ENCODE assay signal across 27 cellular contexts in the genomic region with DNA sequence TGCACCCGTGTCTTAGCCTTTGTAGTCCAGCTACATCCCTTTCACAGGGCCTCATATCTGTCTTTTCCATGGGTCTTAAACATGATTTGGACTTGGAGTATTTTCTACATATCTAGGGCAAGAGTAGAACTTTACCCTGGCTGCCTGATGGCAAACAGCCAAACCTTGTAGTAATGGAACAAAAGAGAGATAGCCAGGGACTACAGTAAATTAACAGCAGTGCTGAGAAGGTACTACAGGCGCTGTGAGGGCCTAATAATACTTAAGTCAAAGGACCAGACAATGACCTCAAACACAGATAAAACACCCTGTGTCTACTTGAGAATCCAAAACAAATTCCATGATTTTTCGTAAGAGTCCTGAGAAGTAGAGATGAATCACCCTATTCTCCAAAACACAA.
"Had no signal": no experiment of that assay in that cellular context is flagged by ENCODE, and none has a peak within 500 bp of the region (broad histone marks: within the 10 kb centered on the region; RNA-seq: fewer than 3 reads in every experiment).

No MANE protein-coding gene starts in this region.

- H3K36me3 ChIP-seq: gastrocnemius medialis, ovary, prostate gland, sigmoid colon, thyroid gland had no signal

- H3K27me3 ChIP-seq: gastrocnemius medialis, ovary, sigmoid colon, thyroid gland had no signal

- FAIRE-seq: colon, endometrium had no signal

- H3K4me2 ChIP-seq: smooth muscle cell had no signal

- H3K9me3 ChIP-seq: gastrocnemius medialis, ovary, prostate gland, sigmoid colon, thyroid gland had no signal

- H3K4me1 ChIP-seq: gastrocnemius medialis, prostate gland, thyroid gland had no signal

- ATAC-seq: activated CD8-positive, alpha-beta T cell treated with anti-CD3 and anti-CD28 coated beads for 36 hours; activated T-cell treated with anti-CD3 and anti-CD28 coated beads, Interleukin-2, amount 50 U/mL, for 4 hours; activated T-helper 17 cell treated with anti-CD3 and anti-CD28 coated beads, Interleukin-2, amount 50 U/mL, for 72 hours; gastrocnemius medialis had no signal

- DNase-seq: activated B cell treated with CpG ODN at 0.5 μM for 24 hours; activated CD4-positive, alpha-beta T cell treated with anti-CD3 and anti-CD28 coated beads, Interleukin-2, amount 50 U/mL, for 1 hour; activated CD8-positive, alpha-beta T cell treated with anti-CD3 and anti-CD28 coated beads for 36 hours; activated gamma-delta T cell treated with Interleukin-2 at 50 U/mL for 16 hours; activated naive CD4-positive, alpha-beta T cell treated with anti-CD3 and anti-CD28 coated beads, Interleukin-2, amount 50 U/mL, for 16 hours; activated T-cell treated with anti-CD3 and anti-CD28 coated beads, Interleukin-2, amount 50 U/mL, for 4 hours; amygdala; effector CD8-positive, alpha-beta T cell; gastrocnemius medialis; glutamatergic neuron; islet precursor cell; mammary epithelial cell; nephron progenitor cell; retina; sigmoid colon; stimulated activated CD4-positive, alpha-beta T cell treated with anti-CD3 and anti-CD28 coated beads, Interleukin-1b, Interleukin-23, amount 100 ng/mL, for 48 hours; stimulated activated CD4-positive, alpha-beta T cell treated with anti-CD3 and anti-CD28 coated beads, Interleukin-4, amount 100 ng/mL, for 4 hours; stimulated activated CD8-positive, alpha-beta memory T cell treated with anti-CD3 and anti-CD28 coated beads, Interleukin-4, amount 100 ng/mL, for 48 hours; stimulated activated naive CD8-positive, alpha-beta T cell treated with anti-CD3 and anti-CD28 coated beads, Interleukin-15, amount 100 ng/mL, for 72 hours; T-helper 2 cell; thyroid gland had no signal

- H3K4me3 ChIP-seq: gastrocnemius medialis, ovary, prostate gland, sigmoid colon, smooth muscle cell, thyroid gland had no signal

- H3K27ac ChIP-seq: gastrocnemius medialis, ovary, prostate gland, thyroid gland had no signal
